Comparison of ENCODE assay signal across 9 cellular contexts in the genomic region with DNA sequence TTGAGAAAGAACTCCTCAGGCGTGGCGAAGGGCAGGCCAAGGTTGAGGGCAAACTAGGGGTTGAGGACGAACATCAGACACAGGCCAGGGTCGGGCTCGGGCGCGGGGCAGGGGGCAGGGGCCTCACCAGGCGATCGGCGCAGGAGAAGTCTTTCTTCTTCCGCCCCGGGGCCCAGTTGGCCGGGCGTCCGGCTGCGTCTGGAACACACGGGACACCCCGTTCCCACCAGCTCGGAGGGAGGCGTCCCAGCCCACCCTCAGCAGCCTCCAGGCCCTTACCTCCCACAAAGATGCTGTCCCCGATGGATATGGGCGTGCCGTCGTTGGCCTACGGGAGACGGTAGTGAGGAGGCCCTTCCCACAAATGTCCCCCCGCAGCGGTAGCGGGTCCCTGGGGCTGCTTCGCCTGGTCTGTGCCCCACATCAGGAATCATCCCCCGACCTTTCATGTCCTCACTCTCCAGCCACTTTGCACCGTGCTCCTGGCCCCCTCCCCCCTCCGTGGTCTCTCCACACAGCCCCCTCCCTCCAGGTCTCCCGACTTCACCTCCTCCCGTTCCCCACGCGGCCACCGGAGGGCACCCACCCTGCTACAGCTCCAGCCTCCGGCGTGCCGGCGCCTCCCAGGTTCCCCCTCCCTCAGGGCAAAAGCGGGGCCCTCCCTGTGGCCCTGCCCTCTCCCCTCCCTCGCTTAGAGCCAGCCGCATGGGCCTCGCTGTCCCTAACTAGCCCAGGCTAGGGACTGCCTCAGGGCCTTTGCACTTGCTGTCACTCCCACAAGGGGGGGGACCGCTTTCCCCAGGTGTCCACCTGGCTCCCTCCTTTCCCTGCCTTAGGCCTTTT. TPM values are rescaled to one million over a fixed set of nuclear protein-coding genes. Genes with fewer than 3 reads are reported as not detected.
DNase-seq lines count a peak whose midpoint lies in the region; ATAC-seq and TF ChIP-seq lines count a peak whose summit lies in the region.
"Had no signal": no experiment of that assay in that cellular context is flagged by ENCODE, and none has a peak within 500 bp of the region (broad histone marks: within the 10 kb centered on the region; RNA-seq: fewer than 3 reads in every experiment).

No MANE protein-coding gene starts in this region.

- peaks cover 34% of the 10 kb centered on the region for H3K27me3 Mint-ChIP-seq in neural crest cell (ENCODE audit: low read depth)

- no peak overlapping the region for H3K27ac Mint-ChIP-seq in neural crest cell (ENCODE audit: unreplicated experiment)

- ATAC-seq in HG03039 (IDR thresholded peaks at IDR 0.05; ENCODE audit: unreplicated experiment), result no peak

- DNase-seq in DMS114 treated with DMSO at 0.1 percent for 48 hours (lab: John Stamatoyannopoulos, UW; ENCODE audit: unreplicated experiment) (peak; percentile 14), brain microvascular endothelial cell (no peak), neural crest cell (ENCODE audit: low read depth, low spot score) (no peak), germinal center (ENCODE audit: low spot score) (no peak), RKO (ENCODE audit: low spot score) (no peak), NCI-H1694 (lab: John Stamatoyannopoulos, UW) (no peak)
- DNase-seq: activated CD4-positive, alpha-beta T cell treated with anti-CD3 and anti-CD28 coated beads for 1 hour had no signal

- no peaks in the 10 kb centered on the region for H3K27me3 ChIP-seq in brain microvascular endothelial cell (replicated peaks)

- H3K4me3 ChIP-seq in HEK293 (ENCODE audit: low read depth, low read length), result no peak overlapping the region
- H3K4me3 ChIP-seq in brain microvascular endothelial cell (ENCODE audit: low read depth, low read length), result no peak overlapping the region

- in situ Hi-C loops in brain microvascular endothelial cell (cut with HindIII; ENCODE audit: low pct_ligation_motif_present, low sequenced_read_pairs), result no loop called here

- H3K9me3 Mint-ChIP-seq in neural crest cell, result no peaks in the 10 kb centered on the region

- H3K9me3 ChIP-seq in HEK293 (ENCODE audit: control insufficient read depth, insufficient read depth, low read depth, low read length), result no peaks in the 10 kb centered on the region

- peak overlapping the region; percentile 44 for H3K27ac ChIP-seq in HEK293 (ENCODE audit: extremely low read depth, low read depth, low read length)
- H3K27ac ChIP-seq in brain microvascular endothelial cell, result no peak overlapping the region

- H3K4me1 ChIP-seq in HEK293 (ENCODE audit: control insufficient read depth, insufficient read depth, low read length), result peaks cover 23% of the 10 kb centered on the region

- peaks cover 43% of the 10 kb centered on the region for H3K4me1 Mint-ChIP-seq in neural crest cell

- POLR2A ChIA-PET in HEK293 (lab: Yijun Ruan, JAX), result interaction anchor here (1.3 to 8.2 kb wide), 3 partner anchors 11 to 15 kb away, joined by 4 to 128 read pairs (median 5); a partner anchor contains a TSS

- TF ChIP-seq CTCF in HEK293 (tag by site-specific recombination; IDR thresholded peaks at IDR 0.05) (peak; percentile 84), brain microvascular endothelial cell (IDR thresholded peaks at IDR 0.05; ENCODE audit: low read depth, low read length, missing control alignments) (peak; percentile 64), neural crest cell (conservative IDR thresholded peaks at IDR 0.05) (peak; percentile 41)

- H3K36me3 ChIP-seq in HEK293 (ENCODE audit: control insufficient read depth in 2 of 2, insufficient read depth in 1 of 2, low read length in 2 of 2) (peaks cover 21 to 69% of the 10 kb centered on the region in 2 experiments), brain microvascular endothelial cell (replicated peaks) (peaks cover 61% of the 10 kb centered on the region)

- CTCF ChIA-PET in HEK293 (lab: Yijun Ruan, JAX), result interaction anchor here (0.6 to 1.5 kb wide), 5 partner anchors 10 to 122 kb away, joined by 3 to 4 read pairs (median 4); no protein-coding TSS in a partner anchor

- peaks cover 18% of the 10 kb centered on the region for H3K36me3 Mint-ChIP-seq in neural crest cell (ENCODE audit: low read depth)

- H3K4me3 Mint-ChIP-seq in neural crest cell, result peak overlapping the region; percentile 78

TF ChIP-seq in HEK293, 187 proteins besides CTCF, POLR2A, EP300 and RAD21 (continues in another document):
- TF ChIP-seq ZSCAN16 (tag by site-specific recombination; IDR thresholded peaks at IDR 0.05) (no peak), ZNF10 (tag by site-specific recombination; IDR thresholded peaks at IDR 0.05) (no peak), KLF8 (tag by site-specific recombination; IDR thresholded peaks at IDR 0.05) (peak; percentile 54; the same call in 1 of the 2 replicates), SP7 (tag by site-specific recombination; IDR thresholded peaks at IDR 0.05) (peak; percentile 50; the same call in 1 of the 2 replicates), ZNF114 (tag by site-specific recombination; IDR thresholded peaks at IDR 0.05) (no peak), KLF1 (tag by site-specific recombination; IDR thresholded peaks at IDR 0.05) (peak; percentile 76), ZNF335 (tag by site-specific recombination; conservative IDR thresholded peaks at IDR 0.05) (no peak), ZNF544 (tag by site-specific recombination; IDR thresholded peaks at IDR 0.05) (no peak), ZNF530 (tag by site-specific recombination; IDR thresholded peaks at IDR 0.05; ENCODE audit: low read depth) (no peak), ZNF473 (tag by site-specific recombination; IDR thresholded peaks at IDR 0.05) (no peak), YY1 (tag by site-specific recombination; IDR thresholded peaks at IDR 0.05) (no peak), ZBTB21 (tag by site-specific recombination; IDR thresholded peaks at IDR 0.05) (no peak)
- TF ChIP-seq, protein P1, sequence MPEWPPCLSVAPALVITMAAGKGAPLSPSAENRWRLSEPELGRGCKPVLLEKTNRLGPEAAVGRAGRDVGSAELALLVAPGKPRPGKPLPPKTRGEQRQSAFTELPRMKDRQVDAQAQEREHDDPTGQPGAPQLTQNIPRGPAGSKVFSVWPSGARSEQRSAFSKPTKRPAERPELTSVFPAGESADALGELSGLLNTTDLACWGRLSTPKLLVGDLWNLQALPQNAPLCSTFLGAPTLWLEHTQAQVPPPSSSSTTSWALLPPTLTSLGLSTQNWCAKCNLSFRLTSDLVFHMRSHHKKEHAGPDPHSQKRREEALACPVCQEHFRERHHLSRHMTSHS (tag by site-specific recombination; IDR thresholded peaks at IDR 0.05), result no peak
- TF ChIP-seq, protein P2, sequence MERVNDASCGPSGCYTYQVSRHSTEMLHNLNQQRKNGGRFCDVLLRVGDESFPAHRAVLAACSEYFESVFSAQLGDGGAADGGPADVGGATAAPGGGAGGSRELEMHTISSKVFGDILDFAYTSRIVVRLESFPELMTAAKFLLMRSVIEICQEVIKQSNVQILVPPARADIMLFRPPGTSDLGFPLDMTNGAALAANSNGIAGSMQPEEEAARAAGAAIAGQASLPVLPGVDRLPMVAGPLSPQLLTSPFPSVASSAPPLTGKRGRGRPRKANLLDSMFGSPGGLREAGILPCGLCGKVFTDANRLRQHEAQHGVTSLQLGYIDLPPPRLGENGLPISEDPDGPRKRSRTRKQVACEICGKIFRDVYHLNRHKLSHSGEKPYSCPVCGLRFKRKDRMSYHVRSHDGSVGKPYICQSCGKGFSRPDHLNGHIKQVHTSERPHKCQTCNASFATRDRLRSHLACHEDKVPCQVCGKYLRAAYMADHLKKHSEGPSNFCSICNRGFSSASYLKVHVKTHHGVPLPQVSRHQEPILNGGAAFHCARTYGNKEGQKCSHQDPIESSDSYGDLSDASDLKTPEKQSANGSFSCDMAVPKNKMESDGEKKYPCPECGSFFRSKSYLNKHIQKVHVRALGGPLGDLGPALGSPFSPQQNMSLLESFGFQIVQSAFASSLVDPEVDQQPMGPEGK (tag by site-specific recombination; IDR thresholded peaks at IDR 0.05), result peak; percentile 81
- TF ChIP-seq, protein P3, sequence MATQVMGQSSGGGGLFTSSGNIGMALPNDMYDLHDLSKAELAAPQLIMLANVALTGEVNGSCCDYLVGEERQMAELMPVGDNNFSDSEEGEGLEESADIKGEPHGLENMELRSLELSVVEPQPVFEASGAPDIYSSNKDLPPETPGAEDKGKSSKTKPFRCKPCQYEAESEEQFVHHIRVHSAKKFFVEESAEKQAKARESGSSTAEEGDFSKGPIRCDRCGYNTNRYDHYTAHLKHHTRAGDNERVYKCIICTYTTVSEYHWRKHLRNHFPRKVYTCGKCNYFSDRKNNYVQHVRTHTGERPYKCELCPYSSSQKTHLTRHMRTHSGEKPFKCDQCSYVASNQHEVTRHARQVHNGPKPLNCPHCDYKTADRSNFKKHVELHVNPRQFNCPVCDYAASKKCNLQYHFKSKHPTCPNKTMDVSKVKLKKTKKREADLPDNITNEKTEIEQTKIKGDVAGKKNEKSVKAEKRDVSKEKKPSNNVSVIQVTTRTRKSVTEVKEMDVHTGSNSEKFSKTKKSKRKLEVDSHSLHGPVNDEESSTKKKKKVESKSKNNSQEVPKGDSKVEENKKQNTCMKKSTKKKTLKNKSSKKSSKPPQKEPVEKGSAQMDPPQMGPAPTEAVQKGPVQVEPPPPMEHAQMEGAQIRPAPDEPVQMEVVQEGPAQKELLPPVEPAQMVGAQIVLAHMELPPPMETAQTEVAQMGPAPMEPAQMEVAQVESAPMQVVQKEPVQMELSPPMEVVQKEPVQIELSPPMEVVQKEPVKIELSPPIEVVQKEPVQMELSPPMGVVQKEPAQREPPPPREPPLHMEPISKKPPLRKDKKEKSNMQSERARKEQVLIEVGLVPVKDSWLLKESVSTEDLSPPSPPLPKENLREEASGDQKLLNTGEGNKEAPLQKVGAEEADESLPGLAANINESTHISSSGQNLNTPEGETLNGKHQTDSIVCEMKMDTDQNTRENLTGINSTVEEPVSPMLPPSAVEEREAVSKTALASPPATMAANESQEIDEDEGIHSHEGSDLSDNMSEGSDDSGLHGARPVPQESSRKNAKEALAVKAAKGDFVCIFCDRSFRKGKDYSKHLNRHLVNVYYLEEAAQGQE (tag by site-specific recombination; IDR thresholded peaks at IDR 0.05), result no peak
- TF ChIP-seq, protein P4, sequence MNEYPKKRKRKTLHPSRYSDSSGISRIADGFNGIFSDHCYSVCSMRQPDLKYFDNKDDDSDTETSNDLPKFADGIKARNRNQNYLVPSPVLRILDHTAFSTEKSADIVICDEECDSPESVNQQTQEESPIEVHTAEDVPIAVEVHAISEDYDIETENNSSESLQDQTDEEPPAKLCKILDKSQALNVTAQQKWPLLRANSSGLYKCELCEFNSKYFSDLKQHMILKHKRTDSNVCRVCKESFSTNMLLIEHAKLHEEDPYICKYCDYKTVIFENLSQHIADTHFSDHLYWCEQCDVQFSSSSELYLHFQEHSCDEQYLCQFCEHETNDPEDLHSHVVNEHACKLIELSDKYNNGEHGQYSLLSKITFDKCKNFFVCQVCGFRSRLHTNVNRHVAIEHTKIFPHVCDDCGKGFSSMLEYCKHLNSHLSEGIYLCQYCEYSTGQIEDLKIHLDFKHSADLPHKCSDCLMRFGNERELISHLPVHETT (tag by site-specific recombination; IDR thresholded peaks at IDR 0.05), result no peak

RNA-seq across cellular contexts. Expression of a gene that starts 4.7 kb away (rescaled TPM):
- total RNA-seq in neural crest cell, result 131 and 135 TPM in 2 replicates

RNA-seq across cellular contexts. Expression of a gene that starts 11.7 kb away (rescaled TPM):
- total RNA-seq in neural crest cell, result 453 and 466 TPM in 2 replicates

RNA-seq across cellular contexts. Expression of a gene that starts 14.5 kb away (rescaled TPM):
- total RNA-seq in neural crest cell, result 38.6 and 39.6 TPM in 2 replicates

RNA-seq across cellular contexts. Expression of a gene that starts 14.9 kb away (rescaled TPM):
- 30.5 and 34.5 TPM in 2 replicates for total RNA-seq in neural crest cell

RNA-seq across cellular contexts. Expression of a gene that starts 34.1 kb away (rescaled TPM):
- total RNA-seq in neural crest cell, result 0.12 and 0.41 TPM in 2 replicates
